In the genomic region with DNA sequence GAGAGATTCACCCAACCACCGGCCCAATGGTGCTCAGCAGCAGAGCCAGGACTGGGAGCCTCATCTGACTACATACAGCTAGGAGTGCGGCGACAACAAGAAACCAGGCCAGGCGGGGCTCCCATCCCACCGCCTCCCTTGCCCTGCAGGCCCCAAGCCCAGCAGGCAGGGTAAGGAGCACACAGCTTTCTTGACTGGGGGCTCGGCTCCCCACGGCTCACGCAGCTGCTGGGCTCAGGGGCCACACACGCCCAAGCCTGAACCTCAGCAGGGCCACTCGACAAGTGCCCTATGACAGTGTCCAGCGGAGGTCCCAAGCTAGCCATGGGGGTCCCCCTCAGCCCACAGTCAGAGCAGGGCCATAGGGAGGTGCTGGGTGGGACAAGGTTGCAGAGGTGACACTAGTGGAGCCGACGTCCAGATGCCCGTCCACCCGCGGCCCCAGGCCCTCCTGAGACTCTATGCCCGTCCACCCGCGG, we compare ENCODE assay signal across 2 cellular contexts.
TF ChIP-seq lines count a peak whose summit lies in the region.

No MANE protein-coding gene starts in this region.

TF ChIP-seq in IMR-90, 13 proteins besides CTCF, POLR2A, EP300 and RAD21:
- TF ChIP-seq RFX5 (IDR thresholded peaks at IDR 0.05; ENCODE audit: low read depth, low read length) (no peak), MAZ (IDR thresholded peaks at IDR 0.05; ENCODE audit: borderline replicate concordance, low read depth, low read length) (no peak), NFE2L2 (IDR thresholded peaks at IDR 0.05; ENCODE audit: low read depth, low read length) (no peak), CHD1 (IDR thresholded peaks at IDR 0.05; ENCODE audit: low read depth, low read length) (no peak), MXI1 (IDR thresholded peaks at IDR 0.05; ENCODE audit: borderline replicate concordance, low read depth, low read length) (no peak), CEBPB (IDR thresholded peaks at IDR 0.05; ENCODE audit: low read depth, low read length) (no peak), BHLHE40 (IDR thresholded peaks at IDR 0.05; ENCODE audit: low read depth, low read length) (no peak), SMC3 (IDR thresholded peaks at IDR 0.05; ENCODE audit: low read depth, low read length) (no peak), FOS (IDR thresholded peaks at IDR 0.05; ENCODE audit: low read depth, low read length) (no peak), RCOR1 (IDR thresholded peaks at IDR 0.05; ENCODE audit: insufficient replicate concordance, low read length) (no peak), MAFK (IDR thresholded peaks at IDR 0.05; ENCODE audit: low read depth, low read length) (no peak)
- TF ChIP-seq, protein P1, sequence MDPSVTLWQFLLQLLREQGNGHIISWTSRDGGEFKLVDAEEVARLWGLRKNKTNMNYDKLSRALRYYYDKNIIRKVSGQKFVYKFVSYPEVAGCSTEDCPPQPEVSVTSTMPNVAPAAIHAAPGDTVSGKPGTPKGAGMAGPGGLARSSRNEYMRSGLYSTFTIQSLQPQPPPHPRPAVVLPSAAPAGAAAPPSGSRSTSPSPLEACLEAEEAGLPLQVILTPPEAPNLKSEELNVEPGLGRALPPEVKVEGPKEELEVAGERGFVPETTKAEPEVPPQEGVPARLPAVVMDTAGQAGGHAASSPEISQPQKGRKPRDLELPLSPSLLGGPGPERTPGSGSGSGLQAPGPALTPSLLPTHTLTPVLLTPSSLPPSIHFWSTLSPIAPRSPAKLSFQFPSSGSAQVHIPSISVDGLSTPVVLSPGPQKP (IDR thresholded peaks at IDR 0.05; ENCODE audit: borderline replicate concordance, low read depth, low read length) = no peak
- TF ChIP-seq, protein P2, sequence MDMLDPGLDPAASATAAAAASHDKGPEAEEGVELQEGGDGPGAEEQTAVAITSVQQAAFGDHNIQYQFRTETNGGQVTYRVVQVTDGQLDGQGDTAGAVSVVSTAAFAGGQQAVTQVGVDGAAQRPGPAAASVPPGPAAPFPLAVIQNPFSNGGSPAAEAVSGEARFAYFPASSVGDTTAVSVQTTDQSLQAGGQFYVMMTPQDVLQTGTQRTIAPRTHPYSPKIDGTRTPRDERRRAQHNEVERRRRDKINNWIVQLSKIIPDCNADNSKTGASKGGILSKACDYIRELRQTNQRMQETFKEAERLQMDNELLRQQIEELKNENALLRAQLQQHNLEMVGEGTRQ (IDR thresholded peaks at IDR 0.05; ENCODE audit: low read depth, low read length) = no peak

TF ChIP-seq in GM12878, 131 proteins besides CTCF, POLR2A, EP300 and RAD21:
- TF ChIP-seq IKZF2 (IDR thresholded peaks at IDR 0.05) = no peak
- no peak for TF ChIP-seq CHD2 (IDR thresholded peaks at IDR 0.05; ENCODE audit: borderline replicate concordance, low read depth, low read length)
- TF ChIP-seq ZNF274 (IDR thresholded peaks at IDR 0.05; ENCODE audit: insufficient read depth, insufficient read length) = no peak
- no peak for TF ChIP-seq NBN (IDR thresholded peaks at IDR 0.05)
- no peak for TF ChIP-seq JUNB (IDR thresholded peaks at IDR 0.05)
